ENCODE assay signal across 8 cellular contexts in genomic region chr22:31637375-31637937, GRCh38. TPM values are rescaled to one million over a fixed set of nuclear protein-coding genes. Genes with fewer than 3 reads are reported as not detected.
DNase-seq lines count a peak whose midpoint lies in the region; ATAC-seq and TF ChIP-seq lines count a peak whose summit lies in the region.

No MANE protein-coding gene starts in this region.

- TF ChIP-seq CTCF in osteocyte (IDR thresholded peaks at IDR 0.05) = no peak

- H2BK120ac ChIP-seq in mesendoderm (ENCODE audit: low read depth, low read length) = no peak overlapping the region

- H3K27ac Mint-ChIP-seq in osteocyte (ENCODE audit: unreplicated experiment) = peak overlapping the region; percentile 43

- no peak overlapping the region for H3K23ac ChIP-seq in mesendoderm (ENCODE audit: low read length)

- no peak overlapping the region for H3K4me2 ChIP-seq in mesendoderm (ENCODE audit: low read length)

- no peaks in the 10 kb centered on the region for H3K36me3 Mint-ChIP-seq in osteocyte (ENCODE audit: unreplicated experiment)

- WGBS in mesendoderm (ENCODE audit: extremely low coverage, insufficient coverage, low lambda C conversion rate) = no CpG with 5 or more reads among the region's 10 CpGs

- H3K4me3 ChIP-seq in ACC112 (ENCODE audit: low read depth, low read length) = peak overlapping the region; percentile 44; the same call in 1 of the 2 replicates
- no peak overlapping the region for H3K4me3 ChIP-seq in HUES6 (ENCODE audit: low read depth, low read length)
- no peak overlapping the region for H3K4me3 ChIP-seq in mesendoderm (ENCODE audit: low read length)

- H3K18ac ChIP-seq in mesendoderm (ENCODE audit: low read length) = no peak overlapping the region

- H3K9ac ChIP-seq in HUES6 (ENCODE audit: low read length) = no peak overlapping the region
- no peak overlapping the region for H3K9ac ChIP-seq in mesendoderm (ENCODE audit: low read length)

- H3K79me1 ChIP-seq in mesendoderm (ENCODE audit: low read length) = peaks cover 9% of the 10 kb centered on the region

- H3K79me2 ChIP-seq in ACC112 (ENCODE audit: control insufficient read depth, insufficient read depth, low read length, unreplicated experiment) = peaks cover 25% of the 10 kb centered on the region
- peaks cover 4% of the 10 kb centered on the region for H3K79me2 ChIP-seq in mesendoderm (ENCODE audit: control insufficient read depth, insufficient read depth, low read length)

- no peaks in the 10 kb centered on the region for H3K9me3 ChIP-seq in HUES6 (ENCODE audit: control insufficient read depth, insufficient read depth, low read depth, low read length)

- H3K27ac ChIP-seq in ACC112 (ENCODE audit: low read depth, low read length) (peak overlapping the region; percentile 80), HUES6 (ENCODE audit: low read depth, low read length) (0 out of 2 replicates have a peak overlapping the region, but pooled peaks have one; percentile 37), mesendoderm (ENCODE audit: low read depth, low read length) (no peak overlapping the region)

- H3K4me1 Mint-ChIP-seq in osteocyte (ENCODE audit: unreplicated experiment) = peaks cover 11% of the 10 kb centered on the region

- H3K36me3 ChIP-seq in ACC112 (ENCODE audit: insufficient read depth, low read length) = no peaks in the 10 kb centered on the region
- H3K36me3 ChIP-seq in HUES6 (ENCODE audit: control insufficient read depth, insufficient read depth, low read length) = no peaks in the 10 kb centered on the region
- H3K36me3 ChIP-seq in mesendoderm (ENCODE audit: control insufficient read depth, insufficient read depth, low read length) = no peaks in the 10 kb centered on the region

- no peak overlapping the region for H2BK5ac ChIP-seq in mesendoderm (ENCODE audit: low read length)

- no peak overlapping the region for H3K4me3 Mint-ChIP-seq in osteocyte (ENCODE audit: unreplicated experiment)

- H3K4me1 ChIP-seq in ACC112 (ENCODE audit: control insufficient read depth, insufficient read depth, low read length, unreplicated experiment) = peaks cover 24% of the 10 kb centered on the region
- no peaks in the 10 kb centered on the region; the same call in 1 of the 2 replicates for H3K4me1 ChIP-seq in HUES6 (ENCODE audit: control insufficient read depth, insufficient read depth, low read length)
- H3K4me1 ChIP-seq in mesendoderm (ENCODE audit: control insufficient read depth, low read depth, low read length) = no peaks in the 10 kb centered on the region

- no peak overlapping the region for H4K5ac ChIP-seq in mesendoderm (ENCODE audit: low read length)

- no peak overlapping the region for H4K8ac ChIP-seq in mesendoderm (ENCODE audit: low read depth, low read length)

- H2AK5ac ChIP-seq in mesendoderm (ENCODE audit: low read length) = no peak overlapping the region

- H3K9me3 Mint-ChIP-seq in osteocyte (ENCODE audit: unreplicated experiment) = no peaks in the 10 kb centered on the region

- ATAC-seq in GM19328 (IDR thresholded peaks at IDR 0.05; ENCODE audit: unreplicated experiment) = peak; percentile 43

- no peaks in the 10 kb centered on the region for H3K27me3 Mint-ChIP-seq in osteocyte (ENCODE audit: unreplicated experiment)

- H2AFZ ChIP-seq in ACC112 (ENCODE audit: low read length, unreplicated experiment) = no peak overlapping the region

- no peaks in the 10 kb centered on the region for H3K27me3 ChIP-seq in ACC112 (ENCODE audit: insufficient read depth, low read length)
- no peaks in the 10 kb centered on the region for H3K27me3 ChIP-seq in HUES6 (ENCODE audit: control insufficient read depth, insufficient read depth, low read length)
- H3K27me3 ChIP-seq in mesendoderm (ENCODE audit: insufficient read depth, low read length, poor library complexity) = no peaks in the 10 kb centered on the region

- H2BK15ac ChIP-seq in mesendoderm (replicated peaks; ENCODE audit: low read depth) = no peak overlapping the region

- no peak overlapping the region for H3K56ac ChIP-seq in mesendoderm (ENCODE audit: low read length)

- H3K4ac ChIP-seq in mesendoderm (ENCODE audit: low read depth, low read length) = no peak overlapping the region

- DNase-seq in cerebellar cortex (ENCODE audit: low spot score) = peak; percentile 15
- DNase-seq in osteocyte (ENCODE audit: extremely low spot score, unreplicated experiment) = no peak
- DNase-seq in NK-92 (lab: John Stamatoyannopoulos, UW; ENCODE audit: unreplicated experiment) = no peak
- DNase-seq in mesendoderm = no peak
- DNase-seq in activated CD4-positive, CD25-positive, alpha-beta regulatory T cell treated with anti-CD3 and anti-CD28 coated beads, Interleukin-2, amount 50 U/mL, for 72 hours = no peak

RNA-seq across cellular contexts. Expression of gene PISD, which starts 24.6 kb away (rescaled TPM):
- 32.9 and 36.2 TPM in 2 replicates for total RNA-seq in osteocyte
- polyA plus RNA-seq in mesendoderm (2013, experiment 1 of 2) = 26.7 TPM
- polyA plus RNA-seq in mesendoderm (2013, experiment 2 of 2) = 26.6 TPM
